8 cellular contexts compared by ENCODE assay signal in genomic region chr14:97458302-97459137, GRCh38.
A peak's percentile ranks its signal among the peaks of the same experiment; 100 is the strongest.
DNase-seq lines count a peak whose midpoint lies in the region; ATAC-seq and TF ChIP-seq lines count a peak whose summit lies in the region.

No MANE protein-coding gene starts in this region.

- peak; percentile 98 for ATAC-seq in GM23338
- ATAC-seq in esophagus mucosa = peak; percentile 48
- peak; percentile 65 for ATAC-seq in upper lobe of right lung
- ATAC-seq in HG03039 (IDR thresholded peaks at IDR 0.05; ENCODE audit: unreplicated experiment) = no peak

- peak overlapping the region; percentile 74 for H3K4me2 ChIP-seq in GM23338

- H4K20me1 ChIP-seq in GM23338 (replicated peaks; ENCODE audit: insufficient read depth) = no peaks in the 10 kb centered on the region

- H3K9me3 Mint-ChIP-seq in GM23338 = peaks cover 24% of the 10 kb centered on the region

- peaks cover 15% of the 10 kb centered on the region for H3K4me1 ChIP-seq in GM23338 (ENCODE audit: insufficient read depth)
- H3K4me1 ChIP-seq in upper lobe of right lung = no peaks in the 10 kb centered on the region

- peak overlapping the region; percentile 69 for H3K4me3 Mint-ChIP-seq in GM23338

- no peaks in the 10 kb centered on the region for H3F3A ChIP-seq in GM23338 (replicated peaks; ENCODE audit: low read depth)

- H3K36me3 ChIP-seq in GM23338 (ENCODE audit: insufficient read depth) = peaks cover 4% of the 10 kb centered on the region; the same call in 1 of the 2 replicates
- H3K36me3 ChIP-seq in upper lobe of right lung = no peaks in the 10 kb centered on the region

- intact Hi-C loops in upper lobe of right lung (cut with DNase I) = no loop called here

- H3K27me3 Mint-ChIP-seq in GM23338 (ENCODE audit: insufficient read depth, low read depth, poor library complexity) = peaks cover 12% of the 10 kb centered on the region

- peaks cover 21% of the 10 kb centered on the region for H3K4me1 Mint-ChIP-seq in GM23338

- DNase-seq in GM23338 (ENCODE audit: low spot score) (peak; percentile 83), putamen (ENCODE audit: low spot score) (peak; percentile 23), upper lobe of right lung (no peak), HUDEP-2 (lab: John Stamatoyannopoulos, UW; ENCODE audit: unreplicated experiment in 76 of 76) (no peak), SK-N-DZ (ENCODE audit: low spot score) (no peak)
- DNase-seq in activated CD8-positive, alpha-beta memory T cell treated with anti-CD3 and anti-CD28 coated beads for 48 hours (ENCODE audit: low read depth in 2 of 3, low spot score in 2 of 3) = peak in 2 of 3 experiments; percentile 55 to 60

- peak overlapping the region; percentile 96 for H2AFZ ChIP-seq in GM23338

- H3K27ac ChIP-seq in GM23338 (ENCODE audit: low read depth) = no peak overlapping the region
- H3K27ac ChIP-seq in upper lobe of right lung = peak overlapping the region; percentile 42

- H3K9me2 ChIP-seq in GM23338 (ENCODE audit: insufficient read depth) = peaks cover 2% of the 10 kb centered on the region; the same call in 1 of the 2 replicates

- no peak overlapping the region; the same call in 1 of the 2 replicates for H3K27ac Mint-ChIP-seq in GM23338

- H3K27me3 ChIP-seq in GM23338 (ENCODE audit: insufficient read depth) = peaks cover 13% of the 10 kb centered on the region; the same call in 1 of the 2 replicates
- H3K27me3 ChIP-seq in upper lobe of right lung = peaks cover 15% of the 10 kb centered on the region

- TF ChIP-seq CTCF in GM23338 (conservative IDR thresholded peaks at IDR 0.05; ENCODE audit: low read depth in 2 of 2) (no peak), upper lobe of right lung (IDR thresholded peaks at IDR 0.05) (no peak)

- H3K4me3 ChIP-seq in GM23338 (peak overlapping the region; percentile 50), upper lobe of right lung (peak overlapping the region; percentile 34)

- no peaks in the 10 kb centered on the region for H3K9me3 ChIP-seq in upper lobe of right lung

- no peaks in the 10 kb centered on the region for H3K79me2 ChIP-seq in GM23338 (replicated peaks; ENCODE audit: insufficient read depth)

- H3K36me3 Mint-ChIP-seq in GM23338 (ENCODE audit: low read depth) = peaks cover 24% of the 10 kb centered on the region; the same call in 2 of the 3 replicates

TF ChIP-seq in GM23338, 12 proteins besides CTCF, POLR2A, EP300 and RAD21:
- TF ChIP-seq, protein P1, sequence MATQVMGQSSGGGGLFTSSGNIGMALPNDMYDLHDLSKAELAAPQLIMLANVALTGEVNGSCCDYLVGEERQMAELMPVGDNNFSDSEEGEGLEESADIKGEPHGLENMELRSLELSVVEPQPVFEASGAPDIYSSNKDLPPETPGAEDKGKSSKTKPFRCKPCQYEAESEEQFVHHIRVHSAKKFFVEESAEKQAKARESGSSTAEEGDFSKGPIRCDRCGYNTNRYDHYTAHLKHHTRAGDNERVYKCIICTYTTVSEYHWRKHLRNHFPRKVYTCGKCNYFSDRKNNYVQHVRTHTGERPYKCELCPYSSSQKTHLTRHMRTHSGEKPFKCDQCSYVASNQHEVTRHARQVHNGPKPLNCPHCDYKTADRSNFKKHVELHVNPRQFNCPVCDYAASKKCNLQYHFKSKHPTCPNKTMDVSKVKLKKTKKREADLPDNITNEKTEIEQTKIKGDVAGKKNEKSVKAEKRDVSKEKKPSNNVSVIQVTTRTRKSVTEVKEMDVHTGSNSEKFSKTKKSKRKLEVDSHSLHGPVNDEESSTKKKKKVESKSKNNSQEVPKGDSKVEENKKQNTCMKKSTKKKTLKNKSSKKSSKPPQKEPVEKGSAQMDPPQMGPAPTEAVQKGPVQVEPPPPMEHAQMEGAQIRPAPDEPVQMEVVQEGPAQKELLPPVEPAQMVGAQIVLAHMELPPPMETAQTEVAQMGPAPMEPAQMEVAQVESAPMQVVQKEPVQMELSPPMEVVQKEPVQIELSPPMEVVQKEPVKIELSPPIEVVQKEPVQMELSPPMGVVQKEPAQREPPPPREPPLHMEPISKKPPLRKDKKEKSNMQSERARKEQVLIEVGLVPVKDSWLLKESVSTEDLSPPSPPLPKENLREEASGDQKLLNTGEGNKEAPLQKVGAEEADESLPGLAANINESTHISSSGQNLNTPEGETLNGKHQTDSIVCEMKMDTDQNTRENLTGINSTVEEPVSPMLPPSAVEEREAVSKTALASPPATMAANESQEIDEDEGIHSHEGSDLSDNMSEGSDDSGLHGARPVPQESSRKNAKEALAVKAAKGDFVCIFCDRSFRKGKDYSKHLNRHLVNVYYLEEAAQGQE (IDR thresholded peaks at IDR 0.05; ENCODE audit: unreplicated experiment) = no peak
- no peak for TF ChIP-seq STAT1 (IDR thresholded peaks at IDR 0.05; ENCODE audit: unreplicated experiment)
- TF ChIP-seq CREB1 (CRISPR knock-in tag; IDR thresholded peaks at IDR 0.05; ENCODE audit: low read depth) = no peak
- no peak for TF ChIP-seq ETS1 (IDR thresholded peaks at IDR 0.05)
- TF ChIP-seq POLR2AphosphoS5 (IDR thresholded peaks at IDR 0.05; ENCODE audit: low read depth) = no peak
- TF ChIP-seq EZH2phosphoT487 (IDR thresholded peaks at IDR 0.05; ENCODE audit: unreplicated experiment) = no peak
- no peak for TF ChIP-seq ZNF331 (CRISPR knock-in tag; IDR thresholded peaks at IDR 0.05; ENCODE audit: low read depth)
- no peak for TF ChIP-seq ZNF114 (CRISPR knock-in tag; IDR thresholded peaks at IDR 0.05)
- no peak for TF ChIP-seq ZNF462 (CRISPR knock-in tag; IDR thresholded peaks at IDR 0.05)
- no peak for TF ChIP-seq EZH2 (IDR thresholded peaks at IDR 0.05; ENCODE audit: low read depth, unreplicated experiment)
- TF ChIP-seq NANOG (IDR thresholded peaks at IDR 0.05; ENCODE audit: borderline replicate concordance) = no peak

Comparison
In these comparisons a context has a peak if more than half of its experiments do, and no peak if none do; other contexts are left out.
1. DNase-seq: peak in GM23338 (single experiment), activated CD8-positive, alpha-beta memory T cell treated with anti-CD3 and anti-CD28 coated beads for 48 hours (2 of 3) and putamen (single experiment); none in upper lobe of right lung (single experiment), HUDEP-2 (0 of 76) and SK-N-DZ (single experiment).